2 cellular contexts compared by ENCODE assay signal in the genomic region with DNA sequence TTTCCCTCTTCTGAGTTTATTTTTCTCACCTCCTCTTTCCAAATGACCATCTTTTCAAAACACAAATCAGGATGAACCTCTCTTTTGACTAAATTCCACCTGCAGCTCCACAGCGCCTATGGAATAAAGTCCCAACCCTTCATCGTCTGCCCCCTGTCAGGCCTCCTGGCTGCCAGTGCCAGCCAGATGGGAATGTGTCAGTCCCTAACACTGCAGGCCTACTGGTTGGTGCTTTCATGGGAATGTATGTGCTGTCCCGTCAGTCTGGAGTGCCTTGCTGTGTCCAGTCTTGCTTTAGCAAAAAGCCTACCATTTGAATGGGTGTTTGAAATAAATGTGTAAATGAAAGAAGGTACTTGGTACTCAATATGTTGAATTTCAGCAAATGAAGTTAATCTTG.
TF ChIP-seq lines count a peak whose summit lies in the region.

No MANE protein-coding gene starts in this region.

TF ChIP-seq in A549, 52 proteins besides CTCF, POLR2A, EP300 and RAD21 (continued from another document):
- TF ChIP-seq, protein P1, sequence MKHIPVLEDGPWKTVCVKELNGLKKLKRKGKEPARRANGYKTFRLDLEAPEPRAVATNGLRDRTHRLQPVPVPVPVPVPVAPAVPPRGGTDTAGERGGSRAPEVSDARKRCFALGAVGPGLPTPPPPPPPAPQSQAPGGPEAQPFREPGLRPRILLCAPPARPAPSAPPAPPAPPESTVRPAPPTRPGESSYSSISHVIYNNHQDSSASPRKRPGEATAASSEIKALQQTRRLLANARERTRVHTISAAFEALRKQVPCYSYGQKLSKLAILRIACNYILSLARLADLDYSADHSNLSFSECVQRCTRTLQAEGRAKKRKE (CRISPR knock-in tag; IDR thresholded peaks at IDR 0.05; ENCODE audit: low read depth) = no peak
- TF ChIP-seq HOXB13 (CRISPR knock-in tag; IDR thresholded peaks at IDR 0.05; ENCODE audit: low read depth) (no peak), JUNB (IDR thresholded peaks at IDR 0.05) (no peak), PBX3 (IDR thresholded peaks at IDR 0.05) (no peak), KDM5A (IDR thresholded peaks at IDR 0.05) (no peak), EHF (CRISPR knock-in tag; IDR thresholded peaks at IDR 0.05) (no peak), RFX5 (IDR thresholded peaks at IDR 0.05) (no peak), SMC3 (IDR thresholded peaks at IDR 0.05) (no peak)
TF ChIP-seq in A549: peak in this region for 0.

TF ChIP-seq in IMR-90, 13 proteins besides CTCF, POLR2A, EP300 and RAD21 (continued from another document):
- TF ChIP-seq, protein P2, sequence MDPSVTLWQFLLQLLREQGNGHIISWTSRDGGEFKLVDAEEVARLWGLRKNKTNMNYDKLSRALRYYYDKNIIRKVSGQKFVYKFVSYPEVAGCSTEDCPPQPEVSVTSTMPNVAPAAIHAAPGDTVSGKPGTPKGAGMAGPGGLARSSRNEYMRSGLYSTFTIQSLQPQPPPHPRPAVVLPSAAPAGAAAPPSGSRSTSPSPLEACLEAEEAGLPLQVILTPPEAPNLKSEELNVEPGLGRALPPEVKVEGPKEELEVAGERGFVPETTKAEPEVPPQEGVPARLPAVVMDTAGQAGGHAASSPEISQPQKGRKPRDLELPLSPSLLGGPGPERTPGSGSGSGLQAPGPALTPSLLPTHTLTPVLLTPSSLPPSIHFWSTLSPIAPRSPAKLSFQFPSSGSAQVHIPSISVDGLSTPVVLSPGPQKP (IDR thresholded peaks at IDR 0.05; ENCODE audit: borderline replicate concordance, low read depth, low read length) = no peak
- TF ChIP-seq, protein P3, sequence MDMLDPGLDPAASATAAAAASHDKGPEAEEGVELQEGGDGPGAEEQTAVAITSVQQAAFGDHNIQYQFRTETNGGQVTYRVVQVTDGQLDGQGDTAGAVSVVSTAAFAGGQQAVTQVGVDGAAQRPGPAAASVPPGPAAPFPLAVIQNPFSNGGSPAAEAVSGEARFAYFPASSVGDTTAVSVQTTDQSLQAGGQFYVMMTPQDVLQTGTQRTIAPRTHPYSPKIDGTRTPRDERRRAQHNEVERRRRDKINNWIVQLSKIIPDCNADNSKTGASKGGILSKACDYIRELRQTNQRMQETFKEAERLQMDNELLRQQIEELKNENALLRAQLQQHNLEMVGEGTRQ (IDR thresholded peaks at IDR 0.05; ENCODE audit: low read depth, low read length) = no peak
- no peak for TF ChIP-seq MXI1 (IDR thresholded peaks at IDR 0.05; ENCODE audit: borderline replicate concordance, low read depth, low read length)
- no peak for TF ChIP-seq RFX5 (IDR thresholded peaks at IDR 0.05; ENCODE audit: low read depth, low read length)
- TF ChIP-seq SMC3 (IDR thresholded peaks at IDR 0.05; ENCODE audit: low read depth, low read length) = no peak
- no peak for TF ChIP-seq CEBPB (IDR thresholded peaks at IDR 0.05; ENCODE audit: low read depth, low read length)
- no peak for TF ChIP-seq BHLHE40 (IDR thresholded peaks at IDR 0.05; ENCODE audit: low read depth, low read length)
- TF ChIP-seq CHD1 (IDR thresholded peaks at IDR 0.05; ENCODE audit: low read depth, low read length) = no peak
